In the genomic region with DNA sequence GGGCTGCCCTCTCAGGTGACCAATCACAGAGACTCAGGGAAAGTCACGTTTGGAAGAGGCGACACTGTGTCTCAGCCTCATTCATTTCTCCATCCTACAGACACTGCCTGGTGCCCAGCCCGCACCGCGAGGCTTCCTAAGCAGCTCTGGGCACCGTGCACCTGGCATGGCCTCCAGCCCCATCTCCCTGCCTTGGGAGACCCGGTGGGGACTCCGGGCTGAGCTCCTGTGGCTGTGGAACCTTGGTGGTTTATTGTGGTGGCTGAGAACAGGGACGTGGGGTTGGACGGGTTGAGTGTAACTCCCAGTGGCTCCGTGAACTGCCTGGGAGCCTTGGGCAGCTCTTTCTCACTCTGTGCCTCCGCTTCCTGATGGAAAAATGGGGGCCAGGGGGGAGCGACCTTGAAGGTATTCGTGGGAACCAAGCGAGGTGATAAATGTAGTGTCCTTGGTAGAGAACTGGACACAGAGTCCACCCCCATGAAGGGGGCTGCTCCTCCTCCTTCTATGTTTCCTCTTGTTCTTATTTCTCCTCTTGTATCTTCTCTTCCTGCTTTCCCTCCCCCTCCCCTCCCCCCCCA, we compare ENCODE assay signal across 10 cellular contexts.
DNase-seq lines count a peak whose midpoint lies in the region; ATAC-seq and TF ChIP-seq lines count a peak whose summit lies in the region.
"Had no signal": no experiment of that assay in that cellular context is flagged by ENCODE, and none has a peak within 500 bp of the region (broad histone marks: within the 10 kb centered on the region; RNA-seq: fewer than 3 reads in every experiment).

No MANE protein-coding gene starts in this region.

- H3K4me1 ChIP-seq in Peyer's patch (peaks cover 0 to 29% (median 1%) of the 10 kb centered on the region in 4 donors), esophagus muscularis mucosa (peaks cover 22 to 66% (median 53%) of the 10 kb centered on the region in 4 donors)

- H3K27ac ChIP-seq in Peyer's patch, result peak overlapping the region in 3 of 4 donors; percentile 46 to 65 (median 54)
- H3K27ac ChIP-seq in esophagus muscularis mucosa (replicated peaks in 1 of 4), result peak overlapping the region; percentile 55 to 73 (median 68)

- peak overlapping the region; percentile 56 for H3K27ac Mint-ChIP-seq in stimulated activated effector memory CD8-positive, alpha-beta T cell treated with anti-CD3 and anti-CD28 coated beads, Interleukin-12 subunit alpha, Interleukin-12 subunit beta, amount 100 ng/mL, for 72 hours

- no peak overlapping the region for H3K4me3 Mint-ChIP-seq in stimulated activated effector memory CD8-positive, alpha-beta T cell treated with anti-CD3 and anti-CD28 coated beads, Interleukin-12 subunit alpha, Interleukin-12 subunit beta, amount 100 ng/mL, for 72 hours
- H3K4me3 Mint-ChIP-seq: activated naive CD8-positive, alpha-beta T cell had no signal

- peaks cover 33% of the 10 kb centered on the region for H3K36me3 Mint-ChIP-seq in stimulated activated effector memory CD8-positive, alpha-beta T cell treated with anti-CD3 and anti-CD28 coated beads, Interleukin-12 subunit alpha, Interleukin-12 subunit beta, amount 100 ng/mL, for 72 hours
- H3K36me3 Mint-ChIP-seq: activated naive CD8-positive, alpha-beta T cell had no signal

- H3K27me3 ChIP-seq in Peyer's patch (no peaks in the 10 kb centered on the region), esophagus muscularis mucosa (no peaks in the 10 kb centered on the region)

- peak; percentile 60 for ATAC-seq in stimulated activated effector memory CD8-positive, alpha-beta T cell treated with anti-CD3 and anti-CD28 coated beads, Interleukin-12 subunit alpha, Interleukin-12 subunit beta, amount 100 ng/mL, for 72 hours

- no peak for TF ChIP-seq CTCF in Peyer's patch (IDR thresholded peaks at IDR 0.05)
- no peak for TF ChIP-seq CTCF in esophagus muscularis mucosa (IDR thresholded peaks at IDR 0.05)

- peaks cover 26% of the 10 kb centered on the region for H3K4me1 Mint-ChIP-seq in stimulated activated effector memory CD8-positive, alpha-beta T cell treated with anti-CD3 and anti-CD28 coated beads, Interleukin-12 subunit alpha, Interleukin-12 subunit beta, amount 100 ng/mL, for 72 hours

- 66% methylated on average over 15 of the region's 15 CpGs for WGBS in esophagus muscularis mucosa

- TF ChIP-seq EP300 in esophagus muscularis mucosa (IDR thresholded peaks at IDR 0.05), result no peak

- TF ChIP-seq POLR2A in Peyer's patch (IDR thresholded peaks at IDR 0.05) (no peak), esophagus muscularis mucosa (IDR thresholded peaks at IDR 0.05; ENCODE audit: low read depth) (no peak)

- H3K4me3 ChIP-seq in Peyer's patch (no peak overlapping the region), esophagus muscularis mucosa (no peak overlapping the region)

- H3K9me3 Mint-ChIP-seq in stimulated activated effector memory CD8-positive, alpha-beta T cell treated with anti-CD3 and anti-CD28 coated beads, Interleukin-12 subunit alpha, Interleukin-12 subunit beta, amount 100 ng/mL, for 72 hours, result no peaks in the 10 kb centered on the region

- DNase-seq in DMS53 (lab: John Stamatoyannopoulos, UW), result peak; percentile 72
- no peak for DNase-seq in DMS53 treated with DMSO at 0.1 percent for 48 hours (lab: John Stamatoyannopoulos, UW; ENCODE audit: unreplicated experiment)
- peak in 2 of 3 donors; percentile 14 to 41 for DNase-seq in Peyer's patch
- DNase-seq in esophagus muscularis mucosa (ENCODE audit: extremely low spot score), result peak; percentile 83
- DNase-seq in stimulated activated effector memory CD8-positive, alpha-beta T cell treated with anti-CD3 and anti-CD28 coated beads, Interleukin-12 subunit alpha, Interleukin-12 subunit beta, amount 100 ng/mL, for 72 hours (ENCODE audit: low spot score in 2 of 2), result no peak
- no peak for DNase-seq in NCI-H1694 treated with DMSO at 0.1 percent for 48 hours (lab: John Stamatoyannopoulos, UW)
- no peak for DNase-seq in dermis blood vessel endothelial cell
- DNase-seq in kidney glomerular epithelial cell (lab: John Stamatoyannopoulos, UW), result no peak
- DNase-seq: foreskin melanocyte had no signal

- H3K9me3 ChIP-seq in Peyer's patch (no peaks in the 10 kb centered on the region), esophagus muscularis mucosa (no peaks in the 10 kb centered on the region)

- intact Hi-C loops in esophagus muscularis mucosa (cut with DNase I), result no loop called here

- H3K36me3 ChIP-seq in Peyer's patch (no peaks in the 10 kb centered on the region), esophagus muscularis mucosa (no peaks in the 10 kb centered on the region)

Comparison
In these comparisons a context has a peak if more than half of its experiments do, and no peak if none do; other contexts are left out.
1. DNase-seq: peak in DMS53 (single experiment), Peyer's patch (2 of 3) and esophagus muscularis mucosa (single experiment); none in DMS53 treated with DMSO at 0.1 percent for 48 hours (single experiment), stimulated activated effector memory CD8-positive, alpha-beta T cell treated with anti-CD3 and anti-CD28 coated beads, Interleukin-12 subunit alpha, Interleukin-12 subunit beta, amount 100 ng/mL, for 72 hours (0 of 2), NCI-H1694 treated with DMSO at 0.1 percent for 48 hours (single experiment), dermis blood vessel endothelial cell (single experiment) and kidney glomerular epithelial cell (single experiment).